In genomic region chr19:15141143-15141542, GRCh38 we compare ENCODE assay signal across 1 cellular context.
TF ChIP-seq lines count a peak whose summit lies in the region.

No MANE protein-coding gene starts in this region.

TF ChIP-seq in IMR-90, 13 proteins besides CTCF, POLR2A, EP300 and RAD21:
- no peak for TF ChIP-seq MAFK (IDR thresholded peaks at IDR 0.05; ENCODE audit: low read depth, low read length)
- no peak for TF ChIP-seq SMC3 (IDR thresholded peaks at IDR 0.05; ENCODE audit: low read depth, low read length)
- TF ChIP-seq BHLHE40 (IDR thresholded peaks at IDR 0.05; ENCODE audit: low read depth, low read length), result no peak
- TF ChIP-seq, protein P1, sequence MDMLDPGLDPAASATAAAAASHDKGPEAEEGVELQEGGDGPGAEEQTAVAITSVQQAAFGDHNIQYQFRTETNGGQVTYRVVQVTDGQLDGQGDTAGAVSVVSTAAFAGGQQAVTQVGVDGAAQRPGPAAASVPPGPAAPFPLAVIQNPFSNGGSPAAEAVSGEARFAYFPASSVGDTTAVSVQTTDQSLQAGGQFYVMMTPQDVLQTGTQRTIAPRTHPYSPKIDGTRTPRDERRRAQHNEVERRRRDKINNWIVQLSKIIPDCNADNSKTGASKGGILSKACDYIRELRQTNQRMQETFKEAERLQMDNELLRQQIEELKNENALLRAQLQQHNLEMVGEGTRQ (IDR thresholded peaks at IDR 0.05; ENCODE audit: low read depth, low read length), result no peak
- no peak for TF ChIP-seq RCOR1 (IDR thresholded peaks at IDR 0.05; ENCODE audit: insufficient replicate concordance, low read length)
- TF ChIP-seq MAZ (IDR thresholded peaks at IDR 0.05; ENCODE audit: borderline replicate concordance, low read depth, low read length), result no peak
- no peak for TF ChIP-seq MXI1 (IDR thresholded peaks at IDR 0.05; ENCODE audit: borderline replicate concordance, low read depth, low read length)
- TF ChIP-seq FOS (IDR thresholded peaks at IDR 0.05; ENCODE audit: low read depth, low read length), result no peak
- no peak for TF ChIP-seq RFX5 (IDR thresholded peaks at IDR 0.05; ENCODE audit: low read depth, low read length)
- no peak for TF ChIP-seq NFE2L2 (IDR thresholded peaks at IDR 0.05; ENCODE audit: low read depth, low read length)
- TF ChIP-seq ELK1 (IDR thresholded peaks at IDR 0.05; ENCODE audit: borderline replicate concordance, low read depth, low read length), result no peak
- TF ChIP-seq CHD1 (IDR thresholded peaks at IDR 0.05; ENCODE audit: low read depth, low read length), result no peak
- TF ChIP-seq CEBPB (IDR thresholded peaks at IDR 0.05; ENCODE audit: low read depth, low read length), result no peak
TF ChIP-seq in IMR-90: peak in this region for 0.
